In genomic region chr2:96870631-96871255, GRCh38 we compare ENCODE assay signal across 8 cellular contexts. TPM values are rescaled to one million over a fixed set of nuclear protein-coding genes. Genes with fewer than 3 reads are reported as not detected.
DNase-seq lines count a peak whose midpoint lies in the region; ATAC-seq and TF ChIP-seq lines count a peak whose summit lies in the region.

No MANE protein-coding gene starts in this region.

- no peak for TF ChIP-seq EP300 in suprapubic skin (IDR thresholded peaks at IDR 0.05)

- H3K36me3 Mint-ChIP-seq in activated CD4-positive, alpha-beta T cell treated with anti-CD3 and anti-CD28 coated beads, Interleukin-2, amount 10 ng/mL, durations not matched to agents 24 days and 14 days (ENCODE audit: low read depth): peaks cover 6% of the 10 kb centered on the region

- peak overlapping the region; percentile 83 for H3K4me3 Mint-ChIP-seq in activated CD4-positive, alpha-beta T cell treated with anti-CD3 and anti-CD28 coated beads, Interleukin-2, amount 10 ng/mL, durations not matched to agents 24 days and 14 days

- peak overlapping the region; percentile 54 for H3K9ac ChIP-seq in duodenal mucosa (ENCODE audit: low read depth in 1 of 2, low read length in 2 of 2)

- no peaks in the 10 kb centered on the region for H3K9me3 Mint-ChIP-seq in activated CD4-positive, alpha-beta T cell treated with anti-CD3 and anti-CD28 coated beads, Interleukin-2, amount 10 ng/mL, durations not matched to agents 24 days and 14 days

- peaks cover 4 to 7% of the 10 kb centered on the region in 2 donors for H3K27me3 ChIP-seq in duodenal mucosa (ENCODE audit: control insufficient read depth in 1 of 2, insufficient read depth in 2 of 2, low read length in 2 of 2)
- peaks cover 22% of the 10 kb centered on the region for H3K27me3 ChIP-seq in mononuclear cell (ENCODE audit: insufficient read depth, low read length)
- H3K27me3 ChIP-seq in suprapubic skin: no peaks in the 10 kb centered on the region

- ATAC-seq in GM18858 (IDR thresholded peaks at IDR 0.05; ENCODE audit: unreplicated experiment) (no peak), HG03045 (IDR thresholded peaks at IDR 0.05; ENCODE audit: unreplicated experiment) (no peak)

- no peak for TF ChIP-seq CTCF in suprapubic skin (IDR thresholded peaks at IDR 0.05)

- H3K9me3 ChIP-seq in duodenal mucosa (ENCODE audit: control insufficient read depth in 1 of 2, low read length in 2 of 2) (no peaks in the 10 kb centered on the region), mononuclear cell (ENCODE audit: low read depth, low read length) (no peaks in the 10 kb centered on the region), suprapubic skin (no peaks in the 10 kb centered on the region)

- H3K4me1 ChIP-seq in duodenal mucosa (ENCODE audit: control insufficient read depth in 1 of 2, insufficient read depth in 2 of 2, low read length in 2 of 2): peaks cover 27 to 47% of the 10 kb centered on the region in 2 donors
- H3K4me1 ChIP-seq in mononuclear cell (ENCODE audit: insufficient read depth, low read length): peaks cover 57% of the 10 kb centered on the region
- peaks cover 74% of the 10 kb centered on the region for H3K4me1 ChIP-seq in suprapubic skin

- peak overlapping the region; percentile 62 for H3K4me3 ChIP-seq in duodenal mucosa (ENCODE audit: low read depth in 1 of 2, low read length in 2 of 2)
- peak overlapping the region; percentile 56 for H3K4me3 ChIP-seq in mononuclear cell (ENCODE audit: low read length)
- H3K4me3 ChIP-seq in suprapubic skin: peak overlapping the region; percentile 99

- H3K36me3 ChIP-seq in duodenal mucosa (ENCODE audit: control insufficient read depth in 1 of 2, insufficient read depth in 2 of 2, low read length in 2 of 2) (peaks cover 3 to 6% of the 10 kb centered on the region in 2 donors), suprapubic skin (peaks cover 7% of the 10 kb centered on the region)

- peak overlapping the region; percentile 78 for H3K27ac Mint-ChIP-seq in activated CD4-positive, alpha-beta T cell treated with anti-CD3 and anti-CD28 coated beads, Interleukin-2, amount 10 ng/mL, durations not matched to agents 24 days and 14 days

- peaks cover 12% of the 10 kb centered on the region for H3K27me3 Mint-ChIP-seq in activated CD4-positive, alpha-beta T cell treated with anti-CD3 and anti-CD28 coated beads, Interleukin-2, amount 10 ng/mL, durations not matched to agents 24 days and 14 days

- DNase-seq in NCI-H82 (lab: John Stamatoyannopoulos, UW) (peak; percentile 48), NCI-H82 treated with DMSO at 0.1 percent for 48 hours (lab: John Stamatoyannopoulos, UW; ENCODE audit: unreplicated experiment) (no peak), suprapubic skin (ENCODE audit: low spot score in 2 of 2) (peak in 1 of 2 donors; percentile 80)
- DNase-seq in activated CD4-positive, alpha-beta T cell treated with anti-CD3 and anti-CD28 coated beads, Interleukin-2, amount 10 ng/mL, durations not matched to agents 24 days and 14 days: peak; percentile 86

- intact Hi-C loops in activated CD4-positive, alpha-beta T cell treated with anti-CD3 and anti-CD28 coated beads, Interleukin-2, amount 10 ng/mL, durations not matched to agents 24 days and 14 days (cut with micrococcal nuclease): no loop called here

- WGBS in suprapubic skin: 4% methylated on average over 11 of the region's 13 CpGs

- H3K27ac ChIP-seq in duodenal mucosa (ENCODE audit: low read depth, low read length) (peak overlapping the region; percentile 70), suprapubic skin (peak overlapping the region; percentile 98)

- no peak for TF ChIP-seq POLR2A in suprapubic skin (IDR thresholded peaks at IDR 0.05)

- H3K4me1 Mint-ChIP-seq in activated CD4-positive, alpha-beta T cell treated with anti-CD3 and anti-CD28 coated beads, Interleukin-2, amount 10 ng/mL, durations not matched to agents 24 days and 14 days: peaks cover 29% of the 10 kb centered on the region

RNA-seq across cellular contexts. Expression of gene SEMA4C, which starts 0.9 kb away (rescaled TPM):
- total RNA-seq in activated CD4-positive, alpha-beta T cell treated with anti-CD3 and anti-CD28 coated beads, Interleukin-2, amount 10 ng/mL, durations not matched to agents 24 days and 14 days: 23.8 and 26.1 TPM in 2 replicates
- 7.5 TPM for total RNA-seq in mononuclear cell
- 10 to 100 TPM; 15.7 to 28.2 (median 23.5) TPM for total RNA-seq in suprapubic skin

RNA-seq across cellular contexts. Expression of gene ANKRD39, which starts 12.9 kb away (rescaled TPM):
- 37.0 and 44.0 TPM in 2 replicates for total RNA-seq in activated CD4-positive, alpha-beta T cell treated with anti-CD3 and anti-CD28 coated beads, Interleukin-2, amount 10 ng/mL, durations not matched to agents 24 days and 14 days
- total RNA-seq in mononuclear cell (4.3 TPM), suprapubic skin (10 to 100 TPM; 16.1 to 22.1 (median 20.6) TPM)

RNA-seq across cellular contexts. Expression of gene ANKRD23, which starts 26.9 kb away (rescaled TPM):
- total RNA-seq in activated CD4-positive, alpha-beta T cell treated with anti-CD3 and anti-CD28 coated beads, Interleukin-2, amount 10 ng/mL, durations not matched to agents 24 days and 14 days: 6.7 and 8.4 TPM in 2 replicates
- total RNA-seq in mononuclear cell (2.2 TPM), suprapubic skin (10 to 100 TPM in 1 of 4 donors, 1 to 10 TPM in 3; 6.1 to 22.3 (median 7.2) TPM)

RNA-seq across cellular contexts. Expression of gene CNNM3, which starts 54.7 kb away (rescaled TPM):
- total RNA-seq in activated CD4-positive, alpha-beta T cell treated with anti-CD3 and anti-CD28 coated beads, Interleukin-2, amount 10 ng/mL, durations not matched to agents 24 days and 14 days: 29.4 and 30.5 TPM in 2 replicates
- total RNA-seq in mononuclear cell (15.6 TPM), suprapubic skin (10 to 100 TPM; 12.6 to 28.3 (median 16.5) TPM)
